Comparison of ENCODE assay signal across 8 cellular contexts in the genomic region with DNA sequence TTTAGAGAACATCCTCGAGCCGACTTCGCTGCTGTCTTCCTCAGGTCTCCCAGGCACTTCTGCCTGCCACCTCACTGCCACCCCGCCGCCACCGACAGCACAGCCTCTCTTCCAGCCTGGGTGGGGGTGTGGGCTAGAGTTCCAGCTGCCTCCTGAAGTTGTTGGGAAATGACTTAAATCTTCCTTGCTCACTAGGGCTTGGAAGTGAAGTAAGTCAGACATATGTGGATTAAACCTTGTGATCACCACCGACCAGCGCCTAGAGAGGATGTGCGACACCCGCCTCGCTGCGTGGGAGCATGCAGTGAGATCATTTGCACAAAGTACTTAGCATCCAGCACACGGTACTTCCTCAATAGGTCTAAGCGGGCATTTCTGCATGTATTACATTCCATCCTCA.
"Had no signal": no experiment of that assay in that cellular context is flagged by ENCODE, and none has a peak within 500 bp of the region (broad histone marks: within the 10 kb centered on the region; RNA-seq: fewer than 3 reads in every experiment).

No MANE protein-coding gene starts in this region.

- H3K27me3 ChIP-seq: body of pancreas, dorsolateral prefrontal cortex had no signal

- H3K4me2 ChIP-seq: smooth muscle cell had no signal

- DNase-seq: activated CD4-positive, alpha-beta T cell treated with anti-CD3 and anti-CD28 coated beads, Interleukin-2, amount 10 ng/mL, durations not matched to agents 7 days and 5 days; activated CD4-positive, CD25-positive, alpha-beta regulatory T cell; body of pancreas; islet precursor cell; naive thymus-derived CD4-positive, alpha-beta T cell; nucleus accumbens had no signal

- H3K9me3 ChIP-seq: body of pancreas had no signal

- H3K4me3 ChIP-seq: body of pancreas, dorsolateral prefrontal cortex, smooth muscle cell had no signal
